Comparison of ENCODE assay signal across 1 cellular context in the genomic region with DNA sequence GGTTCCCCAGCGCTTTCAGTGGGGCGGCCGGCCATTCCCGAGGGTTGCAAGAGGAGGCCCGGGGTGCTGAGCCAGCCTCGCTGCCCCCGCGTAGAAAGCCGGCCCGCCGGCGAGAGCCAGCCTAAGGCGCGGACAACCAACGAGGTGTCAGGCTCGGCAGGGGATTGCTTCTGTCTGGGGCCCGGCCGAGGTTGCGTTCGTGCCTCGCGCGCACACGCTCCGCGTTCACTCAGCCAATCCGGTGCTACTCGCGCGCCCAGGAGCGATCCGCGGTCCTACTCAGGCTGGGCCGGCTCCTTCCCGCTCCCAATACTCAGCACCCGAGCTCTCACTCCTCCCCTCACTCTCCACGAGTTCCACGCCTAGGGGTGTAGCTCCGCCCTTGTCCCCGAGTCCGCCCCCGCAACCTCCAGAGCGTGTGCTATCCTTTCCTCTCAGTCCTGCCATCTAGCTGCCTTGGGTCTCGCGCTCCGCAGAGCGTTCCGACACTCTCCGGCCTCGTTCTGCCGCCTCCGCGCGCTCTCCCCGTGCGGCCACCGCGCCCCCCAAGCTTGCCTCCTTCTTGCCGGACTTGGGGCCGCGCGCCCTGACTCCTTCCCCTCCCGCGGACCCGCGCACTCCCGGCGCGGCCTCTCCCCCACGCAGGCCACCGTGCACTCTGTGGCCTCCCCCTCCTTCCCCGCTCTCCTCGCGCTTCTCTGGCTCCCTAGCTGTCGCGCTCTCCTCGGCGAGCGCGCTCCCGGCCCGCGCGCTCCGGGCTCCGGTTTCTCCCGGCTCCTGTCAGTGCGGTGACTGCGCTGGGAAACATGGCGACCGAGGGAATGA.
TF ChIP-seq lines count a peak whose summit lies in the region.

TSS of gene GPHN (plus strand) at position 426 of the 825 bp plus-strand sequence.

TF ChIP-seq in HCT116, 20 proteins besides CTCF, POLR2A, EP300 and RAD21 (continued from another document):
- TF ChIP-seq MAX (IDR thresholded peaks at IDR 0.05): peak; percentile 96
- peak; percentile 71 for TF ChIP-seq ZFX (IDR thresholded peaks at IDR 0.05)
- TF ChIP-seq SIN3A (IDR thresholded peaks at IDR 0.05; ENCODE audit: low read depth): peak; percentile 96
- TF ChIP-seq SRF (IDR thresholded peaks at IDR 0.05; ENCODE audit: low read depth): peak; percentile 90
- TF ChIP-seq FOSL1 (IDR thresholded peaks at IDR 0.05; ENCODE audit: low read depth): no peak
- no peak for TF ChIP-seq ATF3 (IDR thresholded peaks at IDR 0.05)
- peak; percentile 99 for TF ChIP-seq EGR1 (IDR thresholded peaks at IDR 0.05; ENCODE audit: low read depth)
- TF ChIP-seq, protein P1, sequence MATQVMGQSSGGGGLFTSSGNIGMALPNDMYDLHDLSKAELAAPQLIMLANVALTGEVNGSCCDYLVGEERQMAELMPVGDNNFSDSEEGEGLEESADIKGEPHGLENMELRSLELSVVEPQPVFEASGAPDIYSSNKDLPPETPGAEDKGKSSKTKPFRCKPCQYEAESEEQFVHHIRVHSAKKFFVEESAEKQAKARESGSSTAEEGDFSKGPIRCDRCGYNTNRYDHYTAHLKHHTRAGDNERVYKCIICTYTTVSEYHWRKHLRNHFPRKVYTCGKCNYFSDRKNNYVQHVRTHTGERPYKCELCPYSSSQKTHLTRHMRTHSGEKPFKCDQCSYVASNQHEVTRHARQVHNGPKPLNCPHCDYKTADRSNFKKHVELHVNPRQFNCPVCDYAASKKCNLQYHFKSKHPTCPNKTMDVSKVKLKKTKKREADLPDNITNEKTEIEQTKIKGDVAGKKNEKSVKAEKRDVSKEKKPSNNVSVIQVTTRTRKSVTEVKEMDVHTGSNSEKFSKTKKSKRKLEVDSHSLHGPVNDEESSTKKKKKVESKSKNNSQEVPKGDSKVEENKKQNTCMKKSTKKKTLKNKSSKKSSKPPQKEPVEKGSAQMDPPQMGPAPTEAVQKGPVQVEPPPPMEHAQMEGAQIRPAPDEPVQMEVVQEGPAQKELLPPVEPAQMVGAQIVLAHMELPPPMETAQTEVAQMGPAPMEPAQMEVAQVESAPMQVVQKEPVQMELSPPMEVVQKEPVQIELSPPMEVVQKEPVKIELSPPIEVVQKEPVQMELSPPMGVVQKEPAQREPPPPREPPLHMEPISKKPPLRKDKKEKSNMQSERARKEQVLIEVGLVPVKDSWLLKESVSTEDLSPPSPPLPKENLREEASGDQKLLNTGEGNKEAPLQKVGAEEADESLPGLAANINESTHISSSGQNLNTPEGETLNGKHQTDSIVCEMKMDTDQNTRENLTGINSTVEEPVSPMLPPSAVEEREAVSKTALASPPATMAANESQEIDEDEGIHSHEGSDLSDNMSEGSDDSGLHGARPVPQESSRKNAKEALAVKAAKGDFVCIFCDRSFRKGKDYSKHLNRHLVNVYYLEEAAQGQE (IDR thresholded peaks at IDR 0.05; ENCODE audit: low read depth): no peak
- no peak for TF ChIP-seq ELF1 (IDR thresholded peaks at IDR 0.05; ENCODE audit: borderline replicate concordance, low read depth)
- TF ChIP-seq CEBPB (IDR thresholded peaks at IDR 0.05; ENCODE audit: low read depth): no peak
